Comparison of ENCODE assay signal across 8 cellular contexts in genomic region chr14:39176263-39177167, GRCh38. TPM values are rescaled to one million over a fixed set of nuclear protein-coding genes. Genes with fewer than 3 reads are reported as not detected.
A peak's percentile ranks its signal among the peaks of the same experiment; 100 is the strongest.
DNase-seq lines count a peak whose midpoint lies in the region; ATAC-seq, FAIRE-seq and TF ChIP-seq lines count a peak whose summit lies in the region.

No MANE protein-coding gene starts in this region.

- no peaks in the 10 kb centered on the region for H4K20me1 ChIP-seq in K562 (replicated peaks; ENCODE audit: control insufficient read depth, insufficient read depth, low read length)

- H2BK5ac ChIP-seq in mesenchymal stem cell (ENCODE audit: low read depth, low read length, poor library complexity, severe bottlenecking), result no peak overlapping the region

- H3K27me3 ChIP-seq in heart left ventricle (no peaks in the 10 kb centered on the region), K562 (ENCODE audit: control insufficient read depth in 2 of 2, insufficient read depth in 2 of 2, low read length in 2 of 2) (no peaks in the 10 kb centered on the region), mesenchymal stem cell (ENCODE audit: control insufficient read depth in 1 of 2, insufficient read depth in 1 of 2, low read length in 2 of 2) (no peaks in the 10 kb centered on the region), upper lobe of left lung (no peaks in the 10 kb centered on the region)

- FAIRE-seq in K562 (lab: Jason Lieb, UNC), result no peak

- H2AK5ac ChIP-seq in mesenchymal stem cell (ENCODE audit: low read length, severe bottlenecking), result no peak overlapping the region

- H4K91ac ChIP-seq in mesenchymal stem cell (ENCODE audit: low read length), result no peak overlapping the region

- TF ChIP-seq CTCF in heart left ventricle (IDR thresholded peaks at IDR 0.05) (no peak), K562 (IDR thresholded peaks at IDR 0.05 in 2 of 3, conservative IDR thresholded peaks at IDR 0.05 in 1 of 3; ENCODE audit: insufficient read depth in 2 of 3, low read depth in 1 of 3, low read length in 3 of 3) (no peak), upper lobe of left lung (IDR thresholded peaks at IDR 0.05) (no peak)

- H2BK15ac ChIP-seq in mesenchymal stem cell (ENCODE audit: low read depth, poor library complexity, severe bottlenecking), result no peak overlapping the region

- H2BK120ac ChIP-seq in mesenchymal stem cell (ENCODE audit: low read depth, low read length), result no peak overlapping the region

- H2AFZ ChIP-seq in K562 (ENCODE audit: low read depth, low read length) (no peak overlapping the region), mesenchymal stem cell (ENCODE audit: low read depth, low read length) (no peak overlapping the region)

- H3K36me3 ChIP-seq in heart left ventricle (peaks cover 2 to 54% (median 53%) of the 10 kb centered on the region in 9 donors), K562 (ENCODE audit: control insufficient read depth, insufficient read depth, low read length) (peaks cover 58% of the 10 kb centered on the region), mesenchymal stem cell (ENCODE audit: control insufficient read depth in 1 of 2, insufficient read depth in 2 of 2, low read depth in 1 of 2, low read length in 2 of 2) (peaks cover 21 to 54% of the 10 kb centered on the region in 2 experiments), upper lobe of left lung (peaks cover 34 to 52% (median 48%) of the 10 kb centered on the region in 4 donors)

- peaks cover 40% of the 10 kb centered on the region for H3K79me2 ChIP-seq in K562 (ENCODE audit: control insufficient read depth, insufficient read depth, low read length)

- POLR2A ChIA-PET in K562 (lab: Yijun Ruan, JAX), result no interaction called here

- no peak for TF ChIP-seq RAD21 in K562 (CRISPR knock-in tag; conservative IDR thresholded peaks at IDR 0.05 in 1 of 2, IDR thresholded peaks at IDR 0.05 in 1 of 2)

- ATAC-seq in heart left ventricle, result no peak
- ATAC-seq in K562, result no peak
- no peak for ATAC-seq in upper lobe of left lung (ENCODE audit: low FRiP score in 2 of 2)
- no peak for ATAC-seq in HG02588 (IDR thresholded peaks at IDR 0.05; ENCODE audit: unreplicated experiment)

- H3K14ac ChIP-seq in mesenchymal stem cell (ENCODE audit: low read length in 2 of 2), result no peak overlapping the region

- intact Hi-C loops in heart left ventricle (cut with DNase I), result loop anchor here in 5 of 10 donors (5.0 to 10.0 kb wide), 5 partner anchors 72 to 258 kb away; partner anchors contain the start of genes FBXO33 (in 3 of the 5) and SEC23A (in 3 of the 5)
- intact Hi-C loops in cardiac septum (cut with DNase I), result no loop called here
- intact Hi-C loops in K562 (cut with micrococcal nuclease), result loop anchor here (10.0 kb wide), 1 partner anchor 88 kb away; no protein-coding TSS in a partner anchor

- H3K4me2 ChIP-seq in K562 (ENCODE audit: insufficient read depth, low read length) (peak overlapping the region; percentile 83), mesenchymal stem cell (ENCODE audit: low read length, poor library complexity, severe bottlenecking) (peak overlapping the region; percentile 67)

- H3K9me1 ChIP-seq in K562 (ENCODE audit: control insufficient read depth, insufficient read depth, low read length), result no peaks in the 10 kb centered on the region

- H3K27ac ChIP-seq in heart left ventricle (peak overlapping the region in 4 of 12 donors; percentile 91 to 95 (median 94)), K562 (ENCODE audit: extremely low read depth, low read depth, low read length) (peak overlapping the region; percentile 94; the same call in 2 of the 3 replicates), mesenchymal stem cell (ENCODE audit: low read length, poor library complexity, severe bottlenecking) (no peak overlapping the region), upper lobe of left lung (peak overlapping the region; percentile 94 to 96 (median 95))

- H3K4ac ChIP-seq in mesenchymal stem cell (ENCODE audit: low read depth in 1 of 2, low read length in 2 of 2), result no peak overlapping the region

- 68 to 70% (median 68%) methylated on average over 5 of the region's 5 CpGs for WGBS in heart left ventricle, 4 donors
- 34% methylated on average over 5 of the region's 5 CpGs for WGBS in K562 (ENCODE audit: insufficient coverage, low coverage, missing lambda C conversion rate)
- WGBS in mesenchymal stem cell, result 100% methylated on average over 2 of the region's 5 CpGs
- WGBS in upper lobe of left lung, 2 donors, result 72 to 77% methylated on average over 5 of the region's 5 CpGs

- H3K4me1 ChIP-seq in heart left ventricle (peaks cover 0 to 39% (median 19%) of the 10 kb centered on the region in 12 donors), K562 (replicated peaks in 1 of 2; ENCODE audit: control insufficient read depth in 2 of 2, insufficient read depth in 2 of 2, low read length in 2 of 2) (peaks cover 9 to 13% of the 10 kb centered on the region in 2 experiments; a peak in 4 of 5 replicates), mesenchymal stem cell (ENCODE audit: control insufficient read depth, insufficient read depth, low read depth, low read length) (peaks cover 5% of the 10 kb centered on the region), upper lobe of left lung (peaks cover 12 to 20% (median 15%) of the 10 kb centered on the region in 4 donors)

- DNase-seq in heart left ventricle (no peak), cardiac septum (ENCODE audit: low spot score) (no peak), K562 (ENCODE audit: extremely low read depth in 1 of 4, low spot score in 3 of 4) (no peak), mesenchymal stem cell (no peak), upper lobe of left lung (no peak), T1000 (lab: John Stamatoyannopoulos, UW) (no peak), COLO829 (ENCODE audit: low spot score) (no peak)

- H3K4me3 ChIP-seq in heart left ventricle, result peak overlapping the region; percentile 38 to 97 (median 80)
- H3K4me3 ChIP-seq in K562, result peak overlapping the region; percentile 90
- H3K4me3 ChIP-seq in mesenchymal stem cell (ENCODE audit: insufficient read depth in 1 of 2, low read depth in 1 of 2, low read length in 2 of 2), result peak overlapping the region in 1 of 2 experiments; percentile 93
- H3K4me3 ChIP-seq in upper lobe of left lung, result peak overlapping the region in 3 of 4 donors; percentile 62 to 89 (median 82)

- no peaks in the 10 kb centered on the region for H3K9me3 ChIP-seq in heart left ventricle
- no peaks in the 10 kb centered on the region for H3K9me3 ChIP-seq in K562 (replicated peaks; ENCODE audit: control insufficient read depth, insufficient read depth, low read depth, low read length)
- H3K9me3 ChIP-seq in mesenchymal stem cell (ENCODE audit: control insufficient read depth, low read length), result no peaks in the 10 kb centered on the region
- H3K9me3 ChIP-seq in upper lobe of left lung, result no peaks in the 10 kb centered on the region

- peak overlapping the region; percentile 73 to 96; a peak in 3 of 4 replicates for H3K9ac ChIP-seq in K562 (ENCODE audit: insufficient read depth in 1 of 2, low read depth in 2 of 2, low read length in 2 of 2)
- H3K9ac ChIP-seq in mesenchymal stem cell (ENCODE audit: low read length), result peak overlapping the region; percentile 98

- CTCF ChIA-PET in K562 (lab: Yijun Ruan, JAX; ENCODE audit: low intra/inter-chr PET ratio), result interaction anchor here (0.7 kb wide), 1 partner anchor 9 kb away, joined by 3 read pairs; no protein-coding TSS in a partner anchor

- in situ Hi-C loops in K562 (cut with MboI), result no loop called here

- H3K23ac ChIP-seq in mesenchymal stem cell (ENCODE audit: low read length in 2 of 2), result peak overlapping the region in 1 of 2 experiments; percentile 93

- H2BK12ac ChIP-seq in mesenchymal stem cell (ENCODE audit: low read length in 2 of 2), result no peak overlapping the region

- BruUV-seq in K562 (replicated peaks; lab: Mats Ljungman, UMichigan), result no TSS peak

- H3K79me1 ChIP-seq in mesenchymal stem cell (replicated peaks; ENCODE audit: low read length, poor library complexity, severe bottlenecking), result peaks cover 14% of the 10 kb centered on the region

- no peak overlapping the region for H3K18ac ChIP-seq in mesenchymal stem cell (ENCODE audit: low read depth in 1 of 2, low read length in 2 of 2)

- TF ChIP-seq EP300 in K562 (IDR thresholded peaks at IDR 0.05; ENCODE audit: low read length), result no peak
- TF ChIP-seq EP300 in upper lobe of left lung (IDR thresholded peaks at IDR 0.05), result no peak

- no peak for TF ChIP-seq POLR2A in heart left ventricle (IDR thresholded peaks at IDR 0.05)
- TF ChIP-seq POLR2A in K562 (conservative IDR thresholded peaks at IDR 0.05), result no peak
- no peak for TF ChIP-seq POLR2A in upper lobe of left lung (IDR thresholded peaks at IDR 0.05)

- H4K8ac ChIP-seq in mesenchymal stem cell (ENCODE audit: low read length), result no peak overlapping the region

RNA-seq across cellular contexts. Expression of gene PNN, which starts 1.5 kb away (rescaled TPM):
- total RNA-seq in heart left ventricle, result 10 to 100 TPM in 8 of 9 donors, 1 to 10 TPM in 1; 6.9 to 26.7 (median 21.0) TPM
- 10 to 100 TPM; 22.8 to 24.8 TPM for polyA plus RNA-seq in heart left ventricle
- 30.0 TPM for total RNA-seq in cardiac septum
- total RNA-seq in K562 (2011; cell fraction: chromatin; rRNA removed; ENCODE audit: low replicate concordance), result 53.9 and 152 TPM in 2 replicates
- total RNA-seq in K562 (2011; cell fraction: nucleolus; rRNA removed), result 34.2 and 42.7 TPM in 2 replicates
- 65.9 and 95.0 TPM in 2 replicates for total RNA-seq in K562 (2011; cell fraction: nucleoplasm; rRNA removed)
- total RNA-seq in K562 (2014; rRNA removed), result 59.9 and 69.7 TPM in 2 replicates
- 75.9 and 84.5 TPM in 2 replicates for total RNA-seq in K562 (2014; rRNA removed; fragmentation: Illumina TruSeq; extraction: Trizol)
- total RNA-seq in K562 (2015; rRNA removed; fragmentation: Illumina TruSeq; extraction: Trizol), result 68.2 and 81.4 TPM in 2 replicates
- 53.4 and 67.7 TPM in 2 replicates for total RNA-seq in K562 (2021)
- 42.8 and 46.6 TPM in 2 replicates for polyA plus RNA-seq in K562 (2011; rRNA removed)
- polyA plus RNA-seq in K562 (2011; cell fraction: cytosol; rRNA removed), result 7.8 and 21.8 TPM in 2 replicates
- 123 and 157 TPM in 2 replicates for polyA plus RNA-seq in K562 (2011; cell fraction: nucleus; rRNA removed)
- polyA plus RNA-seq in K562 (2012), result 71.6 and 86.2 TPM in 2 replicates
- polyA plus RNA-seq in K562 (2014; fragmentation: Illumina TruSeq; extraction: Trizol), result 105 and 133 TPM in 2 replicates
- polyA plus RNA-seq in K562 (2014; fragmentation: Nextera tagmentation; extraction: Ambion mirVana), result 10 to 100 TPM; 30.2 to 38.1 TPM
- 138 and 188 TPM in 2 replicates for polyA plus RNA-seq in K562 (2014; rRNA removed)
- polyA minus RNA-seq in K562 (2011; rRNA and poly(A)+ RNA removed), result 32.5 and 38.4 TPM in 2 replicates
- 9.0 and 10.4 TPM in 2 replicates for polyA minus RNA-seq in K562 (2011; cell fraction: cytosol; rRNA and poly(A)+ RNA removed)
- 42.9 and 69.9 TPM in 2 replicates for polyA minus RNA-seq in K562 (2011; cell fraction: nucleus; rRNA and poly(A)+ RNA removed)
- 43.5 TPM for polyA plus RNA-seq in mesenchymal stem cell (2013, experiment 1 of 2)
- 41.0 TPM for polyA plus RNA-seq in mesenchymal stem cell (2013, experiment 2 of 2)
- 100 to 1,000 TPM in 1 of 6 donors, 10 to 100 TPM in 5; 24.9 to 177 (median 46.7) TPM for total RNA-seq in upper lobe of left lung

RNA-seq across cellular contexts. Expression of gene TRAPPC6B, which starts 6.4 kb away (rescaled TPM):
- 10 to 100 TPM; 15.6 to 29.0 (median 23.7) TPM for total RNA-seq in heart left ventricle
- polyA plus RNA-seq in heart left ventricle, result 10 to 100 TPM in 1 of 2 donors, 1 to 10 TPM in 1; 8.0 to 20.4 TPM
- 24.0 TPM for total RNA-seq in cardiac septum
- 21.2 and 33.4 TPM in 2 replicates for total RNA-seq in K562 (2011; cell fraction: chromatin; rRNA removed; ENCODE audit: low replicate concordance)
- total RNA-seq in K562 (2011; cell fraction: nucleolus; rRNA removed), result 7.7 and 9.7 TPM in 2 replicates
- 18.5 and 35.6 TPM in 2 replicates for total RNA-seq in K562 (2011; cell fraction: nucleoplasm; rRNA removed)
- total RNA-seq in K562 (2014; rRNA removed), result 16.8 and 18.2 TPM in 2 replicates
- total RNA-seq in K562 (2014; rRNA removed; fragmentation: Illumina TruSeq; extraction: Trizol), result 17.4 and 21.3 TPM in 2 replicates
- total RNA-seq in K562 (2015; rRNA removed; fragmentation: Illumina TruSeq; extraction: Trizol), result 15.2 and 16.3 TPM in 2 replicates
- 22.1 and 22.5 TPM in 2 replicates for total RNA-seq in K562 (2021)
- polyA plus RNA-seq in K562 (2011; rRNA removed), result 20.4 and 23.8 TPM in 2 replicates
- 3.6 and 10.8 TPM in 2 replicates for polyA plus RNA-seq in K562 (2011; cell fraction: cytosol; rRNA removed)
- polyA plus RNA-seq in K562 (2011; cell fraction: nucleus; rRNA removed), result 19.0 and 19.7 TPM in 2 replicates
- polyA plus RNA-seq in K562 (2012), result 16.4 and 20.5 TPM in 2 replicates
- polyA plus RNA-seq in K562 (2014; fragmentation: Illumina TruSeq; extraction: Trizol), result 18.5 and 24.5 TPM in 2 replicates
- 1 to 10 TPM; 3.8 to 6.4 TPM for polyA plus RNA-seq in K562 (2014; fragmentation: Nextera tagmentation; extraction: Ambion mirVana)
- polyA plus RNA-seq in K562 (2014; rRNA removed), result 20.3 and 23.1 TPM in 2 replicates
- polyA minus RNA-seq in K562 (2011; rRNA and poly(A)+ RNA removed), result 23.6 and 23.8 TPM in 2 replicates
- polyA minus RNA-seq in K562 (2011; cell fraction: cytosol; rRNA and poly(A)+ RNA removed), result 9.6 and 11.4 TPM in 2 replicates
- polyA minus RNA-seq in K562 (2011; cell fraction: nucleus; rRNA and poly(A)+ RNA removed), result 7.9 and 16.4 TPM in 2 replicates
- 20.0 TPM for polyA plus RNA-seq in mesenchymal stem cell (2013, experiment 1 of 2)
- 21.7 TPM for polyA plus RNA-seq in mesenchymal stem cell (2013, experiment 2 of 2)
- 10 to 100 TPM; 18.5 to 29.1 (median 23.4) TPM for total RNA-seq in upper lobe of left lung

RNA-seq across cellular contexts. Expression of gene MIA2, which starts 57.2 kb away (rescaled TPM):
- total RNA-seq in heart left ventricle (10 to 100 TPM; 14.8 to 31.8 (median 20.4) TPM), cardiac septum (24.0 TPM), K562 (2014; rRNA removed) (6.9 and 7.2 TPM in 2 replicates), K562 (2014; rRNA removed; fragmentation: Illumina TruSeq; extraction: Trizol) (17.0 and 18.9 TPM in 2 replicates), K562 (2015; rRNA removed; fragmentation: Illumina TruSeq; extraction: Trizol) (11.8 and 13.6 TPM in 2 replicates), K562 (2021) (10.4 and 12.8 TPM in 2 replicates), upper lobe of left lung (10 to 100 TPM; 13.0 to 56.8 (median 25.4) TPM)
- polyA plus RNA-seq in heart left ventricle (10 to 100 TPM in 1 of 2 donors, 1 to 10 TPM in 1; 9.3 to 18.6 TPM), K562 (2011; rRNA removed) (12.3 and 13.0 TPM in 2 replicates), K562 (2014; fragmentation: Illumina TruSeq; extraction: Trizol) (18.3 and 21.8 TPM in 2 replicates), K562 (2014; fragmentation: Nextera tagmentation; extraction: Ambion mirVana) (10 to 100 TPM in 1 of 2 experiments, 1 to 10 TPM in 1; 6.0 to 11.5 TPM), K562 (2014; rRNA removed) (11.8 and 12.2 TPM in 2 replicates)
- total RNA-seq in K562 (2011; cell fraction: chromatin; rRNA removed; ENCODE audit: low replicate concordance), result 7.1 and 20.8 TPM in 2 replicates
- total RNA-seq in K562 (2011; cell fraction: nucleolus; rRNA removed), result 5.3 and 8.0 TPM in 2 replicates
- total RNA-seq in K562 (2011; cell fraction: nucleoplasm; rRNA removed), result 12.2 and 17.0 TPM in 2 replicates
- 6.4 and 8.1 TPM in 2 replicates for polyA plus RNA-seq in K562 (2011; cell fraction: cytosol; rRNA removed)
- polyA plus RNA-seq in K562 (2011; cell fraction: nucleus; rRNA removed), result 10.6 and 11.1 TPM in 2 replicates
- polyA plus RNA-seq in K562 (2012), result 7.3 and 17.5 TPM in 2 replicates
- polyA minus RNA-seq in K562 (2011; rRNA and poly(A)+ RNA removed), result 8.6 and 10.0 TPM in 2 replicates
- polyA minus RNA-seq in K562 (2011; cell fraction: cytosol; rRNA and poly(A)+ RNA removed), result 4.2 and 5.0 TPM in 2 replicates
- polyA minus RNA-seq in K562 (2011; cell fraction: nucleus; rRNA and poly(A)+ RNA removed), result 5.0 and 7.9 TPM in 2 replicates
- 12.3 TPM for polyA plus RNA-seq in mesenchymal stem cell (2013, experiment 1 of 2)
- 12.6 TPM for polyA plus RNA-seq in mesenchymal stem cell (2013, experiment 2 of 2)
